ENCODE assay signal across 8 cellular contexts in the genomic region with DNA sequence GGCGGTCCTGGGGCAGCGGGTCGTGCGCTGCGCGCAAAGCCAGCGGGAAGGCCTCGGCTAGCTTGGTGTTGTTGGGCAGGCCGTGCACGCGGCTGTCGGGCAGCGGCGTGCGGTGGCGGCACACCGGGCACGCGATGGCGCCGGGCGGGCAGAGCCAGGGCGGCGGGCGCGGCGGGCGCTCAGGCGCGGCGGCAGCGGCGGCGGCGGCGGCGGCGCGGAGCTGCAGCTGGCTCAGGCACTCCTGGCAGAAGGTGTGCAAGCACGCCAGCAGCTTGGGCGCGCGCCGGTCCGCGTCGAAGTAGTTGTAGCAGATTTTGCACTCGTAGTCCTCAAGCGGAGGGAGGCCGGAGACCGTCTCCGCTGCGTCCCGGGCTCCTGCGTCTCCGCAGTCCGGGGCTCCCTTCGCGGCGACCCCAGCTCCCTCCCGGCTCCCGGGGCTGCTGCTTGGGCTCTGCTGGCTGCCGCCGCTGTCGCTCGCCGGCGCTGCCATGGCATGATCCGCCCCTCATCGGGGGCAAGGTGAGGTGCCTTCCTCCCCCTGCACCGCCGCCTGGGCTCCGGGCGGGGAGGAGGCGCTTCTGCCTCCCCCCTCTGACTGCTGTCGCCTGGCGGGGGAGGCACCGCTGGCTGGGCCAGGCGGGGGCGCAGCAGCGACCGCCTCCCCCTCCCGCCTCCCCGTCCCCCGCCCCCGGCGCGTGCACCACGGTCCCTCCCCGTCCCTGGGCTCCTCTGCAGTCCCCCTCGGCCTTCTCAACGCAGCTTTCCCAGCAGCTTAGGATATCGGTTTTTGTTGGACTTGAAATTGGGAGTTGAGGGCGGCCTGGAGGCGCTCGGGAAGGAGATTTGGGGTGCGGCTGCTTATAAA. TPM values are rescaled to one million over a fixed set of nuclear protein-coding genes. Genes with fewer than 3 reads are reported as not detected.
DNase-seq lines count a peak whose midpoint lies in the region; TF ChIP-seq lines count a peak whose summit lies in the region.

No MANE protein-coding gene starts in this region.

- H3K4me1 Mint-ChIP-seq in HFFc6 (ENCODE audit: low read depth), result peaks cover 14% of the 10 kb centered on the region
- H3K4me1 Mint-ChIP-seq in activated T-helper 2 cell treated with anti-CD3 and anti-CD28 coated beads, Interferon-gamma antibody, Interleukin-2, Interleukin-4, amounts not matched to agents 10 μg/mL and 5 μg/mL and 100 μg/mL, durations not matched to agents 14 hours and 24 hours and 36 hours (ENCODE audit: low read depth), result peaks cover 12% of the 10 kb centered on the region

- H3K27ac ChIP-seq in ACC112 (ENCODE audit: low read depth, low read length) (no peak overlapping the region), spleen (no peak overlapping the region)

- H3K9ac ChIP-seq in iPS-15b (ENCODE audit: low read depth, low read length), result no peak overlapping the region

- no peaks in the 10 kb centered on the region for H3K9me3 Mint-ChIP-seq in HFFc6
- H3K9me3 Mint-ChIP-seq in activated T-helper 2 cell treated with anti-CD3 and anti-CD28 coated beads, Interferon-gamma antibody, Interleukin-2, Interleukin-4, amounts not matched to agents 10 μg/mL and 5 μg/mL and 100 μg/mL, durations not matched to agents 14 hours and 24 hours and 36 hours, result no peaks in the 10 kb centered on the region

- H3K4me3 ChIP-seq in ACC112 (ENCODE audit: low read depth, low read length) (peak overlapping the region; percentile 67), iPS-15b (ENCODE audit: low read depth, low read length) (peak overlapping the region; percentile 58), spleen (peak overlapping the region; percentile 12 to 69 (median 50))

- 0 out of 2 replicates have a peak, but pooled peaks have one; percentile 27 for TF ChIP-seq CTCF in GM12874 (IDR thresholded peaks at IDR 0.05; ENCODE audit: insufficient read depth, low read depth, low read length)
- TF ChIP-seq CTCF in HFFc6 (IDR thresholded peaks at IDR 0.05), result no peak; the same call in 1 of the 2 replicates
- no peak for TF ChIP-seq CTCF in spleen (IDR thresholded peaks at IDR 0.05 in 8 of 11, conservative IDR thresholded peaks at IDR 0.05 in 3 of 11)

- no peaks in the 10 kb centered on the region for H3K36me3 Mint-ChIP-seq in HFFc6 (ENCODE audit: low read depth)
- no peaks in the 10 kb centered on the region for H3K36me3 Mint-ChIP-seq in activated T-helper 2 cell treated with anti-CD3 and anti-CD28 coated beads, Interferon-gamma antibody, Interleukin-2, Interleukin-4, amounts not matched to agents 10 μg/mL and 5 μg/mL and 100 μg/mL, durations not matched to agents 14 hours and 24 hours and 36 hours (ENCODE audit: low read depth)

- H3K27me3 ChIP-seq in ACC112 (ENCODE audit: insufficient read depth, low read length) (peaks cover 84% of the 10 kb centered on the region), iPS-15b (ENCODE audit: control insufficient read depth, insufficient read depth, low read length) (peaks cover 88% of the 10 kb centered on the region), spleen (replicated peaks in 1 of 7) (peaks cover 2 to 81% (median 37%) of the 10 kb centered on the region in 7 donors)

- no peaks in the 10 kb centered on the region for H3K79me2 ChIP-seq in ACC112 (ENCODE audit: control insufficient read depth, insufficient read depth, low read length, unreplicated experiment)

- DNase-seq in HFFc6, result no peak
- peak; percentile 55 for DNase-seq in NCI-H1092 (lab: John Stamatoyannopoulos, UW)
- DNase-seq in activated T-helper 2 cell treated with anti-CD3 and anti-CD28 coated beads, Interferon-gamma antibody, Interleukin-2, Interleukin-4, amounts not matched to agents 10 μg/mL and 5 μg/mL and 100 μg/mL, durations not matched to agents 14 hours and 24 hours and 36 hours (ENCODE audit: low spot score), result no peak
- peak; percentile 81 for DNase-seq in spleen
- DNase-seq in activated gamma-delta T cell treated with Interleukin-2 at 50 U/mL for 16 hours, result no peak

- no peak overlapping the region for H2AFZ ChIP-seq in ACC112 (ENCODE audit: low read length, unreplicated experiment)

- no peaks in the 10 kb centered on the region for H3K9me3 ChIP-seq in iPS-15b (ENCODE audit: control insufficient read depth, insufficient read depth, low read length)
- no peaks in the 10 kb centered on the region for H3K9me3 ChIP-seq in spleen

- TF ChIP-seq POLR2A in spleen (IDR thresholded peaks at IDR 0.05), result no peak

- H3K36me3 ChIP-seq in ACC112 (ENCODE audit: insufficient read depth, low read length), result no peaks in the 10 kb centered on the region
- no peaks in the 10 kb centered on the region for H3K36me3 ChIP-seq in iPS-15b (ENCODE audit: control insufficient read depth, insufficient read depth, low read length)
- no peaks in the 10 kb centered on the region for H3K36me3 ChIP-seq in spleen

- 0 to 2% (median 1%) methylated on average over 34 to 97 of the region's 97 CpGs for WGBS in spleen, 5 donors

- H3K4me1 ChIP-seq in ACC112 (ENCODE audit: control insufficient read depth, insufficient read depth, low read length, unreplicated experiment) (no peaks in the 10 kb centered on the region), iPS-15b (ENCODE audit: control insufficient read depth, insufficient read depth, low read length) (peaks cover 4% of the 10 kb centered on the region), spleen (peaks cover 5 to 30% (median 20%) of the 10 kb centered on the region in 6 donors)

- peaks cover 20% of the 10 kb centered on the region for H3K27me3 Mint-ChIP-seq in HFFc6 (ENCODE audit: insufficient read depth)
- H3K27me3 Mint-ChIP-seq in activated T-helper 2 cell treated with anti-CD3 and anti-CD28 coated beads, Interferon-gamma antibody, Interleukin-2, Interleukin-4, amounts not matched to agents 10 μg/mL and 5 μg/mL and 100 μg/mL, durations not matched to agents 14 hours and 24 hours and 36 hours (ENCODE audit: low read depth), result peaks cover 53% of the 10 kb centered on the region

- H3K27ac Mint-ChIP-seq in HFFc6, result no peak overlapping the region
- H3K27ac Mint-ChIP-seq in activated T-helper 2 cell treated with anti-CD3 and anti-CD28 coated beads, Interferon-gamma antibody, Interleukin-2, Interleukin-4, amounts not matched to agents 10 μg/mL and 5 μg/mL and 100 μg/mL, durations not matched to agents 14 hours and 24 hours and 36 hours, result no peak overlapping the region

- intact Hi-C loops in activated T-helper 2 cell treated with anti-CD3 and anti-CD28 coated beads, Interferon-gamma antibody, Interleukin-2, Interleukin-4, amounts not matched to agents 10 μg/mL and 5 μg/mL and 100 μg/mL, durations not matched to agents 14 hours and 24 hours and 36 hours (cut with micrococcal nuclease), result loop anchor here (2.0 to 5.0 kb wide), 3 partner anchors 102 to 337 kb away; a partner anchor contains a TSS
- intact Hi-C loops in spleen (cut with DNase I; ENCODE audit: low total_unique reads), result loop anchor here (5.0 kb wide), 1 partner anchor 247 kb away; no protein-coding TSS in a partner anchor

- peak overlapping the region; percentile 86 for H3K4me3 Mint-ChIP-seq in HFFc6
- H3K4me3 Mint-ChIP-seq in activated T-helper 2 cell treated with anti-CD3 and anti-CD28 coated beads, Interferon-gamma antibody, Interleukin-2, Interleukin-4, amounts not matched to agents 10 μg/mL and 5 μg/mL and 100 μg/mL, durations not matched to agents 14 hours and 24 hours and 36 hours (ENCODE audit: low read depth), result peak overlapping the region; percentile 73

RNA-seq across cellular contexts. Expression of a gene that starts 21.0 kb away (rescaled TPM):
- total RNA-seq in HFFc6 (2021; fragmentation: NEBNext Ultra II Directional; extraction: Animal tissue kit (Norgen Biotek cat#: 25700)), result 10 to 100 TPM; 13.2 to 20.7 (median 16.4) TPM
- not detected in 2 replicates for total RNA-seq in activated T-helper 2 cell treated with anti-CD3 and anti-CD28 coated beads, Interferon-gamma antibody, Interleukin-2, Interleukin-4, amounts not matched to agents 10 μg/mL and 5 μg/mL and 100 μg/mL, durations not matched to agents 14 hours and 24 hours and 36 hours
- total RNA-seq in spleen, result under 1 TPM in 1 of 7 donors, not detected in 6; 0.26 TPM
- polyA plus RNA-seq in spleen, result not detected

Comparison
In these comparisons a context has a peak if more than half of its experiments do, and no peak if none do; other contexts are left out.
1. DNase-seq: peak in NCI-H1092 (single experiment) and spleen (single experiment); none in HFFc6 (single experiment), activated T-helper 2 cell treated with anti-CD3 and anti-CD28 coated beads, Interferon-gamma antibody, Interleukin-2, Interleukin-4, amounts not matched to agents 10 μg/mL and 5 μg/mL and 100 μg/mL, durations not matched to agents 14 hours and 24 hours and 36 hours (single experiment) and activated gamma-delta T cell treated with Interleukin-2 at 50 U/mL for 16 hours (single experiment).
2. RNA of a gene that starts 21.0 kb away (total RNA-seq): 13.2 to 20.7 TPM in HFFc6; not detected in activated T-helper 2 cell treated with anti-CD3 and anti-CD28 coated beads, Interferon-gamma antibody, Interleukin-2, Interleukin-4, amounts not matched to agents 10 μg/mL and 5 μg/mL and 100 μg/mL, durations not matched to agents 14 hours and 24 hours and 36 hours and 0.26 TPM in spleen; every median in the first group is over 4 times any median in the second.
3. Peak in every context shown above with its lines, with median percentiles within 50 percentile points of each other: H3K4me3 ChIP-seq.